19 cellular contexts compared by ENCODE assay signal in the genomic region with DNA sequence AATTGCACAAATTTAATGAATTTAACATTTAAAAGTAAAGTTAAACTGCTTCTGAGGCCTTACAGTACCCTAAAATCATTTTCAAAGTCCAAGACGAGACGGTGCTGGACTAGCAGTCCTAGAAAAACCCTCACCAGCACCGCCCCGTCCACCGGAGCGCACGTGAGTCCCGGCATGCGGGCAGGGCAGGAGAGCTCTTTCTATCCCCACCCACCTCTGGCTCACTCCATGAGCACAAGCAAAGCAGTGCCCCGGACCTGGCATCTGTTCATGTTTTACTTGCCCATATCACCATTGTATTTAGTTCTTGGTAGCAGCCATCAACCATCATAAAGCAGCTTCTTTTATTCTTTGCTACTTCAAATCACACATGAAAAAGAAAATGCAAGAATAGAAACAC. TPM values are rescaled to one million over a fixed set of nuclear protein-coding genes. Genes with fewer than 3 reads are reported as not detected.
A peak's percentile ranks its signal among the peaks of the same experiment; 100 is the strongest.
DNase-seq lines count a peak whose midpoint lies in the region; ATAC-seq and TF ChIP-seq lines count a peak whose summit lies in the region.
"Had no signal": no experiment of that assay in that cellular context is flagged by ENCODE, and none has a peak within 500 bp of the region (broad histone marks: within the 10 kb centered on the region; RNA-seq: fewer than 3 reads in every experiment).

No MANE protein-coding gene starts in this region.

- H3K27me3 Mint-ChIP-seq in activated CD4-positive, alpha-beta memory T cell treated with anti-CD3 and anti-CD28 coated beads, Interleukin-2, amount 10 ng/mL, durations not matched to agents 7 days and 5 days: no peaks in the 10 kb centered on the region
- H3K27me3 Mint-ChIP-seq in activated CD4-positive, alpha-beta memory T cell treated with anti-CD3 and anti-CD28 coated beads for 36 hours: no peaks in the 10 kb centered on the region
- H3K27me3 Mint-ChIP-seq: T-helper 17 cell had no signal

- no peak for TF ChIP-seq POLR2A in stomach (IDR thresholded peaks at IDR 0.05)

- H3K4me3 ChIP-seq in colonic mucosa (no peak overlapping the region), stomach (no peak overlapping the region)
- H3K4me3 ChIP-seq: ovary, SJCRH30 had no signal

- CTCF ChIA-PET in activated CD4-positive, alpha-beta memory T cell treated with anti-CD3 and anti-CD28 coated beads, Interleukin-2, amount 10 ng/mL, durations not matched to agents 7 days and 5 days (lab: Charles Lee): no interaction called here
- CTCF ChIA-PET in activated CD4-positive, alpha-beta memory T cell treated with anti-CD3 and anti-CD28 coated beads for 36 hours (lab: Charles Lee): no interaction called here

- 43 to 50% (median 44%) methylated on average over 10 of the region's 10 CpGs for WGBS in stomach, 5 donors

- H3K4me1 ChIP-seq in colonic mucosa: peaks cover 26% of the 10 kb centered on the region
- H3K4me1 ChIP-seq in stomach: peaks cover 69 to 99% (median 88%) of the 10 kb centered on the region in 4 donors

- H3K27ac ChIP-seq in colonic mucosa: no peak overlapping the region
- H3K27ac ChIP-seq in stomach: no peak overlapping the region
- H3K27ac ChIP-seq: ovary, SJCRH30 had no signal

- ATAC-seq in left lobe of liver (peak; percentile 73), HG03521 (IDR thresholded peaks at IDR 0.05; ENCODE audit: unreplicated experiment) (no peak)
- ATAC-seq: HCT116, T-helper 17 cell had no signal

- H3K36me3 Mint-ChIP-seq in activated CD4-positive, alpha-beta memory T cell treated with anti-CD3 and anti-CD28 coated beads, Interleukin-2, amount 10 ng/mL, durations not matched to agents 7 days and 5 days (ENCODE audit: low read depth): no peaks in the 10 kb centered on the region
- H3K36me3 Mint-ChIP-seq in activated CD4-positive, alpha-beta memory T cell treated with anti-CD3 and anti-CD28 coated beads for 36 hours: no peaks in the 10 kb centered on the region

- peak overlapping the region; percentile 21 for H3K27ac Mint-ChIP-seq in activated CD4-positive, alpha-beta memory T cell treated with anti-CD3 and anti-CD28 coated beads, Interleukin-2, amount 10 ng/mL, durations not matched to agents 7 days and 5 days
- H3K27ac Mint-ChIP-seq in activated CD4-positive, alpha-beta memory T cell treated with anti-CD3 and anti-CD28 coated beads for 36 hours: no peak overlapping the region
- H3K27ac Mint-ChIP-seq: T-helper 17 cell had no signal

- no peak overlapping the region for H3K4me3 Mint-ChIP-seq in activated CD4-positive, alpha-beta memory T cell treated with anti-CD3 and anti-CD28 coated beads, Interleukin-2, amount 10 ng/mL, durations not matched to agents 7 days and 5 days
- H3K4me3 Mint-ChIP-seq in activated CD4-positive, alpha-beta memory T cell treated with anti-CD3 and anti-CD28 coated beads for 36 hours: no peak overlapping the region
- H3K4me3 Mint-ChIP-seq: T-helper 17 cell had no signal

- no peak overlapping the region for H3K9ac ChIP-seq in colonic mucosa (ENCODE audit: low read depth in 2 of 2, low read length in 2 of 2)

- TF ChIP-seq CTCF in colonic mucosa (IDR thresholded peaks at IDR 0.05) (no peak), stomach (IDR thresholded peaks at IDR 0.05) (no peak)

- intact Hi-C loops in activated CD4-positive, alpha-beta memory T cell treated with anti-CD3 and anti-CD28 coated beads for 36 hours (cut with micrococcal nuclease): no loop called here
- intact Hi-C loops in colonic mucosa (cut with DNase I) (no loop called here), stomach (cut with DNase I; ENCODE audit: low total_unique reads) (no loop called here)

- no peak for DNase-seq in activated CD4-positive, alpha-beta memory T cell treated with anti-CD3 and anti-CD28 coated beads, Interleukin-2, amount 10 ng/mL, durations not matched to agents 7 days and 5 days
- no peak for DNase-seq in activated CD4-positive, alpha-beta memory T cell treated with anti-CD3 and anti-CD28 coated beads for 36 hours
- DNase-seq in colonic mucosa: peak; percentile 67
- peak; percentile 72 for DNase-seq in left lobe of liver (ENCODE audit: low spot score)
- peak; percentile 83 for DNase-seq in stomach
- DNase-seq in Ammon's horn (ENCODE audit: low spot score): no peak
- no peak for DNase-seq in activated CD8-positive, alpha-beta memory T cell treated with anti-CD3 and anti-CD28 coated beads for 24 hours
- DNase-seq: 8988T; activated gamma-delta T cell; anterior cingulate cortex; DMS153; NCI-H1105 treated with DMSO at 0.1 percent for 48 hours; NCI-H2107; ovary; SJCRH30; stimulated activated CD4-positive, alpha-beta T cell treated with anti-CD3 and anti-CD28 coated beads, Interleukin-2, amount 100 ng/mL, for 48 hours; T-helper 17 cell had no signal

- H3K36me3 ChIP-seq in colonic mucosa: no peaks in the 10 kb centered on the region
- no peaks in the 10 kb centered on the region for H3K36me3 ChIP-seq in stomach
- H3K36me3 ChIP-seq: ovary, SJCRH30 had no signal

- H3K9me3 Mint-ChIP-seq in activated CD4-positive, alpha-beta memory T cell treated with anti-CD3 and anti-CD28 coated beads, Interleukin-2, amount 10 ng/mL, durations not matched to agents 7 days and 5 days: no peaks in the 10 kb centered on the region
- H3K9me3 Mint-ChIP-seq in activated CD4-positive, alpha-beta memory T cell treated with anti-CD3 and anti-CD28 coated beads for 36 hours: no peaks in the 10 kb centered on the region

- TF ChIP-seq EP300 in stomach (IDR thresholded peaks at IDR 0.05): no peak

- no peaks in the 10 kb centered on the region for H3K9me3 ChIP-seq in colonic mucosa
- no peaks in the 10 kb centered on the region for H3K9me3 ChIP-seq in stomach
- H3K9me3 ChIP-seq: ovary, SJCRH30 had no signal

- POLR2A ChIA-PET in activated CD4-positive, alpha-beta memory T cell treated with anti-CD3 and anti-CD28 coated beads, Interleukin-2, amount 10 ng/mL, durations not matched to agents 7 days and 5 days (lab: Charles Lee): interaction anchor here (1.8 kb wide), 1 partner anchor 60 kb away, joined by 5 read pairs; no protein-coding TSS in a partner anchor
- POLR2A ChIA-PET in activated CD4-positive, alpha-beta memory T cell treated with anti-CD3 and anti-CD28 coated beads for 36 hours (lab: Charles Lee): no interaction called here

- peaks cover 90% of the 10 kb centered on the region for H3K4me1 Mint-ChIP-seq in activated CD4-positive, alpha-beta memory T cell treated with anti-CD3 and anti-CD28 coated beads, Interleukin-2, amount 10 ng/mL, durations not matched to agents 7 days and 5 days
- peaks cover 89% of the 10 kb centered on the region for H3K4me1 Mint-ChIP-seq in activated CD4-positive, alpha-beta memory T cell treated with anti-CD3 and anti-CD28 coated beads for 36 hours (ENCODE audit: low read depth)

- H3K27me3 ChIP-seq in colonic mucosa: no peaks in the 10 kb centered on the region
- H3K27me3 ChIP-seq in stomach: no peaks in the 10 kb centered on the region
- H3K27me3 ChIP-seq: ovary, SJCRH30 had no signal

RNA-seq across cellular contexts. Expression of a gene that starts 41.7 kb away (rescaled TPM):
- 100 to 1,000 TPM; 199 to 208 TPM for total RNA-seq in activated CD4-positive, alpha-beta memory T cell treated with anti-CD3 and anti-CD28 coated beads, Interleukin-2, amount 10 ng/mL, durations not matched to agents 7 days and 5 days
- total RNA-seq in activated CD4-positive, alpha-beta memory T cell treated with anti-CD3 and anti-CD28 coated beads for 36 hours: 100 to 1,000 TPM; 126 to 133 TPM
- total RNA-seq in colonic mucosa (100 to 1,000 TPM in 1 of 2 donors, 10 to 100 TPM in 1; 69.4 to 129 TPM), left lobe of liver (50.7 TPM), stomach (100 to 1,000 TPM in 4 of 5 donors, 10 to 100 TPM in 1; 60.2 to 350 (median 136) TPM)
- polyA plus RNA-seq in stomach: 10 to 100 TPM; 25.4 to 39.0 (median 38.8) TPM

RNA-seq across cellular contexts. Expression of a gene that starts 59.5 kb away (rescaled TPM):
- total RNA-seq in activated CD4-positive, alpha-beta memory T cell treated with anti-CD3 and anti-CD28 coated beads, Interleukin-2, amount 10 ng/mL, durations not matched to agents 7 days and 5 days: 10 to 100 TPM; 73.9 to 77.9 TPM
- total RNA-seq in activated CD4-positive, alpha-beta memory T cell treated with anti-CD3 and anti-CD28 coated beads for 36 hours: 10 to 100 TPM; 67.9 to 70.4 TPM
- total RNA-seq in colonic mucosa (100 to 1,000 TPM in 1 of 2 donors, 10 to 100 TPM in 1; 85.6 to 105 TPM), left lobe of liver (68.1 TPM), stomach (100 to 1,000 TPM; 150 to 363 (median 174) TPM)
- polyA plus RNA-seq in stomach: 10 to 100 TPM; 30.0 to 77.2 (median 32.2) TPM

Comparison
In these comparisons a context has a peak if more than half of its experiments do, and no peak if none do; other contexts are left out.
1. DNase-seq: peak in colonic mucosa (single experiment), left lobe of liver (single experiment) and stomach (single experiment); none in activated CD4-positive, alpha-beta memory T cell treated with anti-CD3 and anti-CD28 coated beads, Interleukin-2, amount 10 ng/mL, durations not matched to agents 7 days and 5 days (single experiment), activated CD4-positive, alpha-beta memory T cell treated with anti-CD3 and anti-CD28 coated beads for 36 hours (single experiment), Ammon's horn (single experiment) and activated CD8-positive, alpha-beta memory T cell treated with anti-CD3 and anti-CD28 coated beads for 24 hours (single experiment).